16 cellular contexts compared by ENCODE assay signal in the genomic region with DNA sequence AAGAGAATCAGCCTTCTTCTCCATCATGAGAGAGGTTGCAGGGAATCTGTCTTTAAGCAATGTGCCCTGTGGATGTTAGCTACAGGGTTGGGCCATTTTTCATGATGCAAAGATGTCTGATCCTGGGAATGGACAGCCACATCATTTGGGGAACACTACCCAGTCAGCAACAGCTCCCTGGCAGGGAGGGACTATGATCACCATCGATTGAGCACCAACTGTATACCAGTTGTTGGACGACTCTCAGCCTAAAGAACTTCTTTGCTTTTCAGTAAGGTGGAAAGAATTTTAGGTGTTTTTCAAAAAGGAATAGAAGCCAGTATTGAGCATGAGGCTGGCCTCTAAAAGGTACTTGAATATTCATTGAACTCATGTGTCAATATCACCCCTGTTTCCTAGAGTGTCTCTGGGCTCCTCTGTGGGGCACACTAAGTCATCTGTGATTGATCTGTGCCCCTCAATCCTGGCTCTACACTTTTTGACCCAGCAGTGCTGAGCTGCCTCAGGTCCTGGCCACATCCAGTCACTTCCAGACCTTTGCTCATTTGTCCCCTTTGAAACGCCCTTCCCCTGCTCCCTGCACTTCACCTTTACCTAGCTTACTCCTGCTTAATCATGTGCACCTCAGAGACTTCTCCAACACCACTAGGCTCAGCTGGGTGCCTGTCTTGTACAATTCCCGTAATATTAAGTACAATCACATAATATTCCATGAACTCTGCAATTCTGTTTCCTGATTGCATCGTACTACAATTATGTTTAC. TPM values are rescaled to one million over a fixed set of nuclear protein-coding genes. Genes with fewer than 3 reads are reported as not detected.
DNase-seq lines count a peak whose midpoint lies in the region; ATAC-seq, FAIRE-seq and TF ChIP-seq lines count a peak whose summit lies in the region.
"Had no signal": no experiment of that assay in that cellular context is flagged by ENCODE, and none has a peak within 500 bp of the region (broad histone marks: within the 10 kb centered on the region; RNA-seq: fewer than 3 reads in every experiment).

No MANE protein-coding gene starts in this region.

- no peak for FAIRE-seq in astrocyte (lab: Jason Lieb, UNC)
- FAIRE-seq: D721Med had no signal

- no peak overlapping the region for H3K9ac ChIP-seq in astrocyte (ENCODE audit: low read length)

- H3K4me3 Mint-ChIP-seq in CD8-positive, alpha-beta T cell = peak overlapping the region; percentile 42
- no peak overlapping the region for H3K4me3 Mint-ChIP-seq in astrocyte (ENCODE audit: unreplicated experiment)
- H3K4me3 Mint-ChIP-seq in progenitor cell of endocrine pancreas (ENCODE audit: low read depth) = peak overlapping the region; percentile 40
- H3K4me3 Mint-ChIP-seq in activated T-helper 17 cell treated with anti-CD3 and anti-CD28 coated beads, Interleukin-2, amount 50 U/mL, for 72 hours = no peak overlapping the region
- H3K4me3 Mint-ChIP-seq: activated naive CD8-positive, alpha-beta T cell treated with anti-CD3 and anti-CD28 coated beads, Interleukin-2, amount 10 ng/mL, durations not matched to agents 7 days and 5 days; stimulated activated naive B cell treated with anti-CD40 and anti-IgM and Interleukin-4, amounts not matched to agents 10 μg/mL and 1 μg/mL and 100 μg/mL, for 72 hours had no signal

- no peak overlapping the region for H3K27ac ChIP-seq in CD8-positive, alpha-beta T cell (ENCODE audit: low read depth, low read length)
- H3K27ac ChIP-seq in astrocyte (ENCODE audit: low read depth, low read length) = no peak overlapping the region
- H3K27ac ChIP-seq: sigmoid colon, SJSA1 had no signal

- peaks cover 11% of the 10 kb centered on the region for H3K4me1 ChIP-seq in CD8-positive, alpha-beta T cell (ENCODE audit: insufficient read depth, low read length)
- H3K4me1 ChIP-seq in astrocyte (ENCODE audit: insufficient read depth, low read length) = peaks cover 5% of the 10 kb centered on the region

- intact Hi-C loops in CD8-positive, alpha-beta T cell (cut with DNase I, micrococcal nuclease) = no loop called here
- intact Hi-C loops in left cardiac atrium (cut with DNase I) = no loop called here

- no peaks in the 10 kb centered on the region for H3K36me3 ChIP-seq in CD8-positive, alpha-beta T cell (ENCODE audit: insufficient read depth, low read length)
- no peaks in the 10 kb centered on the region for H3K36me3 ChIP-seq in astrocyte (ENCODE audit: insufficient read depth, low read length)
- H3K36me3 ChIP-seq: sigmoid colon, SJSA1, thyroid gland had no signal

- H3K4me1 Mint-ChIP-seq in CD8-positive, alpha-beta T cell (ENCODE audit: low read depth) = peaks cover 13% of the 10 kb centered on the region
- H3K4me1 Mint-ChIP-seq in astrocyte (ENCODE audit: low read depth, unreplicated experiment) = peaks cover 7% of the 10 kb centered on the region
- H3K4me1 Mint-ChIP-seq in progenitor cell of endocrine pancreas (ENCODE audit: low read depth) = peaks cover 16% of the 10 kb centered on the region
- no peaks in the 10 kb centered on the region for H3K4me1 Mint-ChIP-seq in activated T-helper 17 cell treated with anti-CD3 and anti-CD28 coated beads, Interleukin-2, amount 50 U/mL, for 72 hours

- POLR2A ChIA-PET in CD8-positive, alpha-beta T cell (lab: Charles Lee) = no interaction called here

- no peaks in the 10 kb centered on the region for H3K9me3 Mint-ChIP-seq in CD8-positive, alpha-beta T cell
- H3K9me3 Mint-ChIP-seq in astrocyte (ENCODE audit: unreplicated experiment) (no peaks in the 10 kb centered on the region), progenitor cell of endocrine pancreas (ENCODE audit: low read depth) (no peaks in the 10 kb centered on the region)
- H3K9me3 Mint-ChIP-seq in activated T-helper 17 cell treated with anti-CD3 and anti-CD28 coated beads, Interleukin-2, amount 50 U/mL, for 72 hours = no peaks in the 10 kb centered on the region
- H3K9me3 Mint-ChIP-seq: activated naive CD8-positive, alpha-beta T cell treated with anti-CD3 and anti-CD28 coated beads, Interleukin-2, amount 10 ng/mL, durations not matched to agents 7 days and 5 days; stimulated activated naive B cell treated with anti-CD40 and anti-IgM and Interleukin-4, amounts not matched to agents 10 μg/mL and 1 μg/mL and 100 μg/mL, for 72 hours had no signal

- H3K36me3 Mint-ChIP-seq in CD8-positive, alpha-beta T cell = no peaks in the 10 kb centered on the region
- H3K36me3 Mint-ChIP-seq in astrocyte (ENCODE audit: low read depth, unreplicated experiment) (no peaks in the 10 kb centered on the region), progenitor cell of endocrine pancreas (ENCODE audit: insufficient read depth) (no peaks in the 10 kb centered on the region)
- no peaks in the 10 kb centered on the region for H3K36me3 Mint-ChIP-seq in activated T-helper 17 cell treated with anti-CD3 and anti-CD28 coated beads, Interleukin-2, amount 50 U/mL, for 72 hours (ENCODE audit: low read depth)
- H3K36me3 Mint-ChIP-seq: activated naive CD8-positive, alpha-beta T cell treated with anti-CD3 and anti-CD28 coated beads, Interleukin-2, amount 10 ng/mL, durations not matched to agents 7 days and 5 days; stimulated activated naive B cell treated with anti-CD40 and anti-IgM and Interleukin-4, amounts not matched to agents 10 μg/mL and 1 μg/mL and 100 μg/mL, for 72 hours had no signal

- H3K27me3 Mint-ChIP-seq in CD8-positive, alpha-beta T cell (ENCODE audit: low read depth) = peaks cover 22% of the 10 kb centered on the region
- peaks cover 28% of the 10 kb centered on the region for H3K27me3 Mint-ChIP-seq in astrocyte (ENCODE audit: low read depth, unreplicated experiment)
- H3K27me3 Mint-ChIP-seq in progenitor cell of endocrine pancreas = peaks cover 37% of the 10 kb centered on the region
- peaks cover 26% of the 10 kb centered on the region for H3K27me3 Mint-ChIP-seq in activated T-helper 17 cell treated with anti-CD3 and anti-CD28 coated beads, Interleukin-2, amount 50 U/mL, for 72 hours
- H3K27me3 Mint-ChIP-seq: stimulated activated naive B cell treated with anti-CD40 and anti-IgM and Interleukin-4, amounts not matched to agents 10 μg/mL and 1 μg/mL and 100 μg/mL, for 72 hours had no signal

- H3K4me3 ChIP-seq in CD8-positive, alpha-beta T cell (ENCODE audit: low read depth, low read length) = no peak overlapping the region
- no peak overlapping the region for H3K4me3 ChIP-seq in astrocyte (ENCODE audit: insufficient read depth, low read depth, low read length)
- H3K4me3 ChIP-seq: sigmoid colon, SJSA1, thyroid gland had no signal

- no peaks in the 10 kb centered on the region for H4K20me1 ChIP-seq in astrocyte (ENCODE audit: insufficient read depth, low read length)

- CTCF ChIA-PET in CD8-positive, alpha-beta T cell (lab: Charles Lee) = no interaction called here

- DNase-seq in CD8-positive, alpha-beta T cell = no peak
- no peak for DNase-seq in astrocyte (ENCODE audit: low read depth)
- no peak for DNase-seq in left lobe of liver (ENCODE audit: low spot score)
- no peak for DNase-seq in progenitor cell of endocrine pancreas (ENCODE audit: low spot score, unreplicated experiment)
- DNase-seq in left cardiac atrium = no peak
- no peak for DNase-seq in nucleus accumbens (lab: John Stamatoyannopoulos, UW)
- no peak for DNase-seq in pons (ENCODE audit: low spot score)
- DNase-seq: activated naive CD8-positive, alpha-beta T cell treated with anti-CD3 and anti-CD28 coated beads, Interleukin-2, amount 10 ng/mL, durations not matched to agents 7 days and 5 days; GOT3; NCI-H1417 treated with DMSO at 0.1 percent for 48 hours; sigmoid colon; stimulated activated naive B cell treated with anti-CD40 and anti-IgM and Interleukin-4, amounts not matched to agents 10 μg/mL and 1 μg/mL and 100 μg/mL, for 72 hours; thyroid gland had no signal

- no peak for ATAC-seq in CD8-positive, alpha-beta T cell
- ATAC-seq in left lobe of liver (peak; percentile 21), left cardiac atrium (no peak)
- no peak for ATAC-seq in activated T-helper 17 cell treated with anti-CD3 and anti-CD28 coated beads, Interleukin-2, amount 50 U/mL, for 72 hours (replicated peaks)
- ATAC-seq: stimulated activated naive B cell treated with anti-CD40 and anti-IgM and Interleukin-4, amounts not matched to agents 10 μg/mL and 1 μg/mL and 100 μg/mL, for 72 hours had no signal

- no peak overlapping the region for H3K27ac Mint-ChIP-seq in CD8-positive, alpha-beta T cell
- H3K27ac Mint-ChIP-seq in astrocyte (ENCODE audit: unreplicated experiment) (peak overlapping the region; percentile 82), progenitor cell of endocrine pancreas (peak overlapping the region; percentile 6)
- H3K27ac Mint-ChIP-seq in activated T-helper 17 cell treated with anti-CD3 and anti-CD28 coated beads, Interleukin-2, amount 50 U/mL, for 72 hours = no peak overlapping the region
- H3K27ac Mint-ChIP-seq: activated naive CD8-positive, alpha-beta T cell treated with anti-CD3 and anti-CD28 coated beads, Interleukin-2, amount 10 ng/mL, durations not matched to agents 7 days and 5 days; stimulated activated naive B cell treated with anti-CD40 and anti-IgM and Interleukin-4, amounts not matched to agents 10 μg/mL and 1 μg/mL and 100 μg/mL, for 72 hours had no signal

- no peaks in the 10 kb centered on the region for H3K79me2 ChIP-seq in astrocyte (ENCODE audit: insufficient read depth, low read length)

- no peaks in the 10 kb centered on the region for H3K9me3 ChIP-seq in CD8-positive, alpha-beta T cell (ENCODE audit: low read length)
- H3K9me3 ChIP-seq in astrocyte (ENCODE audit: insufficient read depth, low read depth, low read length) = no peaks in the 10 kb centered on the region
- H3K9me3 ChIP-seq: sigmoid colon, SJSA1, thyroid gland had no signal

- H2AFZ ChIP-seq in astrocyte (ENCODE audit: low read depth, low read length) = no peak overlapping the region

- no peak overlapping the region for H3K4me2 ChIP-seq in astrocyte (ENCODE audit: low read length)

- H3K27me3 ChIP-seq in CD8-positive, alpha-beta T cell (ENCODE audit: insufficient read depth, low read length) = no peaks in the 10 kb centered on the region
- H3K27me3 ChIP-seq in astrocyte (ENCODE audit: insufficient read depth, low read length) = peaks cover 4% of the 10 kb centered on the region
- H3K27me3 ChIP-seq: sigmoid colon, SJSA1, thyroid gland had no signal

- TF ChIP-seq CTCF in CD8-positive, alpha-beta T cell (IDR thresholded peaks at IDR 0.05) = no peak
- TF ChIP-seq CTCF in astrocyte (IDR thresholded peaks at IDR 0.05; ENCODE audit: insufficient read depth, low read depth, low read length) = no peak
- TF ChIP-seq CTCF in progenitor cell of endocrine pancreas (IDR thresholded peaks at IDR 0.05; ENCODE audit: unreplicated experiment) = no peak

RNA-seq across cellular contexts. Expression of gene CLMN, which starts 2.2 kb away (rescaled TPM):
- under 1 TPM; 0.50 to 0.95 TPM for total RNA-seq in CD8-positive, alpha-beta T cell
- total RNA-seq in astrocyte (10.8 and 14.0 TPM in 2 replicates), left lobe of liver (67.7 TPM), progenitor cell of endocrine pancreas (25.3 and 31.5 TPM in 2 replicates), left cardiac atrium (10 to 100 TPM; 11.1 to 13.2 TPM)
- 1 to 10 TPM in 1 of 2 donors, under 1 TPM in 1; 0.95 to 5.3 TPM for total RNA-seq in activated T-helper 17 cell treated with anti-CD3 and anti-CD28 coated beads, Interleukin-2, amount 50 U/mL, for 72 hours

Comparison
In these comparisons a context has a peak if more than half of its experiments do, and no peak if none do; other contexts are left out.
1. H3K27ac Mint-ChIP-seq: peak in astrocyte (single experiment) and progenitor cell of endocrine pancreas (single experiment); none in CD8-positive, alpha-beta T cell (single experiment) and activated T-helper 17 cell treated with anti-CD3 and anti-CD28 coated beads, Interleukin-2, amount 50 U/mL, for 72 hours (single experiment).
2. H3K4me3 Mint-ChIP-seq: peak in CD8-positive, alpha-beta T cell (single experiment) and progenitor cell of endocrine pancreas (single experiment); none in astrocyte (single experiment) and activated T-helper 17 cell treated with anti-CD3 and anti-CD28 coated beads, Interleukin-2, amount 50 U/mL, for 72 hours (single experiment).